ENCODE assay signal across 1 cellular context in genomic region chr14:50955373-50956043, GRCh38.
A peak's percentile ranks its signal among the peaks of the same experiment; 100 is the strongest.
TF ChIP-seq lines count a peak whose summit lies in the region.

No MANE protein-coding gene starts in this region.

TF ChIP-seq in K562, 482 proteins besides CTCF, POLR2A, EP300 and RAD21 (continued from another document and continues in another):
- peak; percentile 52; the same call in 1 of the 2 replicates for TF ChIP-seq CREM (IDR thresholded peaks at IDR 0.05; ENCODE audit: low read depth)
- TF ChIP-seq HDAC3 (IDR thresholded peaks at IDR 0.05; ENCODE audit: borderline replicate concordance, partially characterized antibody): no peak
- no peak for TF ChIP-seq CEBPB (tag; IDR thresholded peaks at IDR 0.05)
- TF ChIP-seq POLR2H (tag; IDR thresholded peaks at IDR 0.05; ENCODE audit: low read depth): no peak
- TF ChIP-seq PRDM10 (IDR thresholded peaks at IDR 0.05; ENCODE audit: partially characterized antibody): peak; percentile 67
- TF ChIP-seq ZNF316 (IDR thresholded peaks at IDR 0.05): peak; percentile 37
- TF ChIP-seq CBFA2T2 (conservative IDR thresholded peaks at IDR 0.05): no peak
- TF ChIP-seq ZNF347 (CRISPR knock-in tag; IDR thresholded peaks at IDR 0.05; ENCODE audit: low read depth): no peak
- no peak for TF ChIP-seq SNRNP70 (optimal IDR thresholded peaks at IDR 0.05; ENCODE audit: low read depth, low read length)
- no peak for TF ChIP-seq TAF1 (IDR thresholded peaks at IDR 0.05; ENCODE audit: control insufficient read depth, extremely low read depth, insufficient read depth, low read length, severe bottlenecking)
- TF ChIP-seq ILK (tag; IDR thresholded peaks at IDR 0.05; ENCODE audit: borderline replicate concordance, low read depth): no peak
- TF ChIP-seq CREB3L1 (IDR thresholded peaks at IDR 0.05; ENCODE audit: borderline replicate concordance, low read depth): no peak; the same call in 1 of the 2 replicates
- TF ChIP-seq ZNF184 (CRISPR knock-in tag; IDR thresholded peaks at IDR 0.05): no peak
- 0 out of 2 replicates have a peak, but pooled peaks have one; percentile 47 for TF ChIP-seq MYC (IDR thresholded peaks at IDR 0.05; ENCODE audit: low read depth, low read length)
- no peak for TF ChIP-seq MYC (CRISPR knock-in tag; IDR thresholded peaks at IDR 0.05; ENCODE audit: borderline replicate concordance, low read depth)
- TF ChIP-seq CEBPG (CRISPR knock-in tag; IDR thresholded peaks at IDR 0.05): no peak
- no peak for TF ChIP-seq CEBPG (tag; conservative IDR thresholded peaks at IDR 0.05 in 1 of 2, IDR thresholded peaks at IDR 0.05 in 1 of 2)
- no peak for TF ChIP-seq NFIX (CRISPR knock-in tag; IDR thresholded peaks at IDR 0.05; ENCODE audit: low read depth)
- peak; percentile 98 for TF ChIP-seq FOSL1 (tag; conservative IDR thresholded peaks at IDR 0.05)
- peak; percentile 72 for TF ChIP-seq GATA2 (CRISPR knock-in tag; IDR thresholded peaks at IDR 0.05)
- peak; percentile 86 for TF ChIP-seq CTBP1 (IDR thresholded peaks at IDR 0.05; ENCODE audit: borderline replicate concordance)
- no peak for TF ChIP-seq ZNF253 (CRISPR knock-in tag; conservative IDR thresholded peaks at IDR 0.05)
- no peak for TF ChIP-seq BCL6 (CRISPR knock-in tag; IDR thresholded peaks at IDR 0.05)
- TF ChIP-seq E2F8 (IDR thresholded peaks at IDR 0.05; ENCODE audit: low read depth, partially characterized antibody): no peak
- no peak for TF ChIP-seq PURB (CRISPR knock-in tag; IDR thresholded peaks at IDR 0.05; ENCODE audit: low read depth)
- no peak for TF ChIP-seq HMGN3 (IDR thresholded peaks at IDR 0.05; ENCODE audit: borderline replicate concordance, extremely low read depth, insufficient read length, low read depth, low read length)
- no peak for TF ChIP-seq POLR2B (IDR thresholded peaks at IDR 0.05; ENCODE audit: low read depth, partially characterized antibody)
- no peak for TF ChIP-seq HDGF (IDR thresholded peaks at IDR 0.05)
- TF ChIP-seq PRPF4 (IDR thresholded peaks at IDR 0.05; ENCODE audit: insufficient read depth, low read depth, low read length, poor library complexity, severe bottlenecking): no peak
- TF ChIP-seq MAZ (CRISPR knock-in tag; conservative IDR thresholded peaks at IDR 0.05 in 1 of 2, IDR thresholded peaks at IDR 0.05 in 1 of 2): 0 out of 4 replicates have a peak, but pooled peaks of 1 of the 2 experiments have one; percentile 24
- no peak for TF ChIP-seq TRIM28 (IDR thresholded peaks at IDR 0.05)
- no peak for TF ChIP-seq SP2 (IDR thresholded peaks at IDR 0.05; ENCODE audit: extremely low read depth, low read depth, low read length, poor library complexity, severe bottlenecking)
- TF ChIP-seq SMARCA4 (IDR thresholded peaks at IDR 0.05): peak; percentile 89
- TF ChIP-seq NONO (IDR thresholded peaks at IDR 0.05; ENCODE audit: low read depth in 2 of 2, low read length in 1 of 2): no peak
- TF ChIP-seq CUX1 (CRISPR knock-in tag; IDR thresholded peaks at IDR 0.05): no peak
- no peak for TF ChIP-seq E2F3 (CRISPR knock-in tag; IDR thresholded peaks at IDR 0.05)
- TF ChIP-seq CCNT2 (IDR thresholded peaks at IDR 0.05; ENCODE audit: borderline replicate concordance, extremely low read depth, insufficient read length, low read depth, low read length): no peak
- TF ChIP-seq TCF3 (CRISPR knock-in tag; IDR thresholded peaks at IDR 0.05): no peak
- no peak for TF ChIP-seq KDM5B (IDR thresholded peaks at IDR 0.05; ENCODE audit: insufficient replicate concordance, low read depth, low read length)
- TF ChIP-seq MITF (IDR thresholded peaks at IDR 0.05): no peak
- no peak for TF ChIP-seq RBFOX2 (IDR thresholded peaks at IDR 0.05; ENCODE audit: low read depth, low read length)
- no peak for TF ChIP-seq ZNF146 (CRISPR knock-in tag; IDR thresholded peaks at IDR 0.05; ENCODE audit: unreplicated experiment)
- no peak for TF ChIP-seq RBM14 (IDR thresholded peaks at IDR 0.05; ENCODE audit: borderline replicate concordance, insufficient read depth, low read depth, low read length)
- 0 out of 4 replicates have a peak, but pooled peaks of 1 of the 2 experiments have one; percentile 45 for TF ChIP-seq ARNT (IDR thresholded peaks at IDR 0.05)
- TF ChIP-seq LCOR (CRISPR knock-in tag; IDR thresholded peaks at IDR 0.05): no peak
- peak; percentile 81 for TF ChIP-seq ELF1 (tag; IDR thresholded peaks at IDR 0.05)
- TF ChIP-seq MBD1 (CRISPR knock-in tag; IDR thresholded peaks at IDR 0.05): no peak
- TF ChIP-seq MBD2 (IDR thresholded peaks at IDR 0.05; ENCODE audit: borderline replicate concordance, low read depth): no peak
- TF ChIP-seq ZBTB26 (CRISPR knock-in tag; IDR thresholded peaks at IDR 0.05): no peak
- no peak for TF ChIP-seq HES1 (IDR thresholded peaks at IDR 0.05; ENCODE audit: low read depth)
- TF ChIP-seq FOXK1 (CRISPR knock-in tag; IDR thresholded peaks at IDR 0.05; ENCODE audit: borderline replicate concordance): no peak
- TF ChIP-seq LEF1 (IDR thresholded peaks at IDR 0.05): peak; percentile 67
- TF ChIP-seq ZBTB1 (CRISPR knock-in tag; IDR thresholded peaks at IDR 0.05; ENCODE audit: borderline replicate concordance, low read depth): no peak
